In the genomic region with DNA sequence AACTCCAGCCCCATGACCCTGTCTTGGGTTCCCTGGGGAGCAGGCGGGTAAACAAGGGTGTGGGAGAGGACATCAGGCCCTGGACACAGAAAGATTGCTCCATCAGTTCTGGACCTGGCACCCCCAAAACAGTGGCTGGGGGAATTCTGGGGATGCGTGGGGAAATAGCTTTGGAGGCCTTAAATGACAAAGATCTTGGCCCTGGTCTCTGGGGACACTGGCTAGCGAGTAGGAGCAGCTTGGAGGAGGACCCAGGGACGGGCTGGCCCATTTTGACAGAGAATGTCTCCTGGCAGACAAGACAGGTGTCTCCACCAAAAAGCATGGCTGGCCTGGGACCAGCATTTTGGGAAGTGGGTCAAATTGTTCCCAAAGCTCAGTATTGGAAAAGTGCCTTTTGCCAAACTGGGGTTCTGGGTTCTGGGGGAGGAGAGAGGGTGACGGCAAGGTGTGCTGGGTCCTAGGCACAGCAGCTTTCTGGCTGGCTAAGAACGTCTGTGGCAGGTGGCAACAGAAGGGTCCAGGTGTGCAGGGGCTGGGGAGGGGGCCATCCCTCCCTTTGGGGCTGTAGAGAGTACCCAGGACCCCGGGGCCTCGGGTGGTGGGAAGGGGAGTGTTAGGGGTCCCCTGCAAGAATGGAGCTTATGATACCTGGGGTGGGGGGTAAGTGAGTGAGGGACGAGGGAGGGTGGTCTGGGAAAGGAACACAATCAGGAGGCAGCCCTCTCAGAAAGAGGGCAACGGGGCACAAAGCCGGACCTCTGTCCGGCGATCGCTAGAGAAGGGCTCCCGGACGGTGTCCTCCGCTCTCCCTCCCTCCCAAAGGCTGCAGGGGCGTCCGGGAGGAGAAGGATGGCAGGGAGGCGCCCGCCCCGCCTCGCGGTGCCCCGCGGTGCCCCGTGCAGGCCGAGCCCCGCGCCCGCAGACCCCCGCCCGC, we compare ENCODE assay signal across 8 cellular contexts. TPM values are rescaled to one million over a fixed set of nuclear protein-coding genes. Genes with fewer than 3 reads are reported as not detected.
DNase-seq lines count a peak whose midpoint lies in the region; ATAC-seq, FAIRE-seq and TF ChIP-seq lines count a peak whose summit lies in the region.

No MANE protein-coding gene starts in this region.

- peak overlapping the region in 3 of 4 donors; percentile 38 to 52 (median 43) for H3K4me3 Mint-ChIP-seq in CD4-positive, CD25-positive, alpha-beta regulatory T cell
- H3K4me3 Mint-ChIP-seq in activated naive CD8-positive, alpha-beta T cell treated with anti-CD3 and anti-CD28 coated beads, Interleukin-2, amount 10 ng/mL, durations not matched to agents 7 days and 5 days: peak overlapping the region; percentile 52

- ATAC-seq in CD4-positive, CD25-positive, alpha-beta regulatory T cell (ENCODE audit: low read depth in 2 of 2): peak in 1 of 2 donors; percentile 14
- no peak for ATAC-seq in activated naive CD8-positive, alpha-beta T cell treated with anti-CD3 and anti-CD28 coated beads, Interleukin-2, amount 10 ng/mL, durations not matched to agents 7 days and 5 days (ENCODE audit: low read depth)
- no peak for ATAC-seq in GM18519 (IDR thresholded peaks at IDR 0.05; ENCODE audit: low FRiP score, unreplicated experiment)

- FAIRE-seq in keratinocyte (lab: Jason Lieb, UNC): no peak

- peaks cover 0 to 6% (median 0%) of the 10 kb centered on the region in 7 donors for H3K9me3 Mint-ChIP-seq in CD4-positive, CD25-positive, alpha-beta regulatory T cell
- H3K9me3 Mint-ChIP-seq in activated naive CD8-positive, alpha-beta T cell treated with anti-CD3 and anti-CD28 coated beads, Interleukin-2, amount 10 ng/mL, durations not matched to agents 7 days and 5 days: no peaks in the 10 kb centered on the region

- H3K9me3 ChIP-seq in CD4-positive, CD25-positive, alpha-beta regulatory T cell (ENCODE audit: control insufficient read depth in 2 of 2, low read length in 2 of 2): no peaks in the 10 kb centered on the region
- H3K9me3 ChIP-seq in HEK293 (ENCODE audit: control insufficient read depth, insufficient read depth, low read depth, low read length) (no peaks in the 10 kb centered on the region), keratinocyte (ENCODE audit: control insufficient read depth, low read depth, low read length) (no peaks in the 10 kb centered on the region)

- H2AFZ ChIP-seq in keratinocyte (ENCODE audit: control insufficient read depth, low read length): no peak overlapping the region

- DNase-seq in CD4-positive, CD25-positive, alpha-beta regulatory T cell: no peak
- DNase-seq in activated naive CD8-positive, alpha-beta T cell treated with anti-CD3 and anti-CD28 coated beads, Interleukin-2, amount 10 ng/mL, durations not matched to agents 7 days and 5 days: no peak
- DNase-seq in keratinocyte (ENCODE audit: low read depth, low spot score): no peak
- DNase-seq in substantia nigra (lab: John Stamatoyannopoulos, UW): peak in 6 of 49 donors; percentile 26 to 48 (median 41)
- no peak for DNase-seq in inferior parietal cortex (ENCODE audit: extremely low spot score)
- no peak for DNase-seq in NCI-H2227 treated with DMSO at 0.1 percent for 48 hours (lab: John Stamatoyannopoulos, UW)

- no peaks in the 10 kb centered on the region for H3K79me2 ChIP-seq in keratinocyte (ENCODE audit: control insufficient read depth, insufficient read depth, low read length)

- TF ChIP-seq CTCF in HEK293 (tag by site-specific recombination; IDR thresholded peaks at IDR 0.05): no peak
- TF ChIP-seq CTCF in keratinocyte (optimal IDR thresholded peaks at IDR 0.05 in 1 of 3, IDR thresholded peaks at IDR 0.05 in 1 of 3, conservative IDR thresholded peaks at IDR 0.05 in 1 of 3; ENCODE audit: extremely low read depth in 1 of 3, insufficient read depth in 2 of 3, low read length in 3 of 3): no peak

- no peaks in the 10 kb centered on the region for H3K36me3 ChIP-seq in CD4-positive, CD25-positive, alpha-beta regulatory T cell (ENCODE audit: control insufficient read depth, insufficient read depth, low read length)
- H3K36me3 ChIP-seq in HEK293 (ENCODE audit: control insufficient read depth in 2 of 2, insufficient read depth in 1 of 2, low read length in 2 of 2): no peaks in the 10 kb centered on the region
- no peaks in the 10 kb centered on the region for H3K36me3 ChIP-seq in keratinocyte (ENCODE audit: control insufficient read depth in 2 of 2, extremely low read depth in 1 of 2, insufficient read depth in 2 of 2, low read length in 2 of 2)

- H3K4me1 ChIP-seq in CD4-positive, CD25-positive, alpha-beta regulatory T cell (ENCODE audit: control insufficient read depth, insufficient read depth, low read length, poor library complexity, severe bottlenecking): peaks cover 11% of the 10 kb centered on the region
- H3K4me1 ChIP-seq in HEK293 (ENCODE audit: control insufficient read depth, insufficient read depth, low read length) (no peaks in the 10 kb centered on the region), keratinocyte (ENCODE audit: control insufficient read depth, extremely low read depth, insufficient read depth, low read length) (peaks cover 8% of the 10 kb centered on the region)

- no peak overlapping the region for H3K27ac ChIP-seq in CD4-positive, CD25-positive, alpha-beta regulatory T cell (ENCODE audit: insufficient read depth, low read length, poor library complexity, severe bottlenecking)
- H3K27ac ChIP-seq in HEK293 (ENCODE audit: extremely low read depth, low read depth, low read length): no peak overlapping the region
- H3K27ac ChIP-seq in keratinocyte (ENCODE audit: control insufficient read depth, insufficient read depth, low read length): no peak overlapping the region
- peak overlapping the region; percentile 77 for H3K27ac ChIP-seq in substantia nigra (ENCODE audit: low read depth, low read length, poor library complexity, severe bottlenecking)

- H3K9me1 ChIP-seq in keratinocyte (ENCODE audit: control insufficient read depth, extremely low read depth, insufficient read depth, low read length): no peaks in the 10 kb centered on the region

- peak overlapping the region; percentile 73 for H3K4me2 ChIP-seq in keratinocyte (ENCODE audit: control insufficient read depth, extremely low read depth, insufficient read depth, low read depth, low read length)

- POLR2A ChIA-PET in HEK293 (lab: Yijun Ruan, JAX): no interaction called here
- POLR2A ChIA-PET in activated naive CD8-positive, alpha-beta T cell treated with anti-CD3 and anti-CD28 coated beads, Interleukin-2, amount 10 ng/mL, durations not matched to agents 7 days and 5 days (lab: Charles Lee): no interaction called here

- CTCF ChIA-PET in HEK293 (lab: Yijun Ruan, JAX): interaction anchor here (1.0 kb wide), 1 partner anchor 92 kb away, joined by 3 read pairs; no protein-coding TSS in a partner anchor

- H3K9ac ChIP-seq in keratinocyte (ENCODE audit: control insufficient read depth, extremely low read depth, insufficient read depth, low read length): no peak overlapping the region

- H3K4me3 ChIP-seq in CD4-positive, CD25-positive, alpha-beta regulatory T cell (ENCODE audit: low read depth, low read length): no peak overlapping the region
- peak overlapping the region; percentile 46 for H3K4me3 ChIP-seq in HEK293 (ENCODE audit: low read depth, low read length)
- peak overlapping the region; percentile 23 to 44 (median 43) for H3K4me3 ChIP-seq in keratinocyte (ENCODE audit: control insufficient read depth in 2 of 3, extremely low read depth in 1 of 3, insufficient read depth in 2 of 3, low read depth in 1 of 3, low read length in 3 of 3)

- peaks cover 0 to 20% (median 7%) of the 10 kb centered on the region in 4 donors for H3K4me1 Mint-ChIP-seq in CD4-positive, CD25-positive, alpha-beta regulatory T cell
- peaks cover 5% of the 10 kb centered on the region for H3K4me1 Mint-ChIP-seq in activated naive CD8-positive, alpha-beta T cell treated with anti-CD3 and anti-CD28 coated beads, Interleukin-2, amount 10 ng/mL, durations not matched to agents 7 days and 5 days

- H4K20me1 ChIP-seq in keratinocyte (ENCODE audit: control insufficient read depth, extremely low read depth, insufficient read depth, low read length): no peaks in the 10 kb centered on the region

- dilution Hi-C loops in keratinocyte (cut with MboI; ENCODE audit: extremely low pct_ligation_motif_present, low sequenced_read_pairs): no loop called here

- H3K27me3 ChIP-seq in CD4-positive, CD25-positive, alpha-beta regulatory T cell (ENCODE audit: control insufficient read depth, insufficient read depth, low read length): peaks cover 12% of the 10 kb centered on the region
- H3K27me3 ChIP-seq in keratinocyte (ENCODE audit: control insufficient read depth, extremely low read depth, insufficient read depth, low read length): peaks cover 39% of the 10 kb centered on the region

- H3K27ac Mint-ChIP-seq in CD4-positive, CD25-positive, alpha-beta regulatory T cell: no peak overlapping the region
- H3K27ac Mint-ChIP-seq in activated naive CD8-positive, alpha-beta T cell treated with anti-CD3 and anti-CD28 coated beads, Interleukin-2, amount 10 ng/mL, durations not matched to agents 7 days and 5 days: no peak overlapping the region

- H3K36me3 Mint-ChIP-seq in CD4-positive, CD25-positive, alpha-beta regulatory T cell: no peaks in the 10 kb centered on the region
- H3K36me3 Mint-ChIP-seq in activated naive CD8-positive, alpha-beta T cell treated with anti-CD3 and anti-CD28 coated beads, Interleukin-2, amount 10 ng/mL, durations not matched to agents 7 days and 5 days: no peaks in the 10 kb centered on the region

- H3K27me3 Mint-ChIP-seq in CD4-positive, CD25-positive, alpha-beta regulatory T cell: peaks cover 28% of the 10 kb centered on the region
- H3K27me3 Mint-ChIP-seq in activated naive CD8-positive, alpha-beta T cell treated with anti-CD3 and anti-CD28 coated beads, Interleukin-2, amount 10 ng/mL, durations not matched to agents 7 days and 5 days: peaks cover 47% of the 10 kb centered on the region

TF ChIP-seq in HEK293, 187 proteins besides CTCF, POLR2A, EP300 and RAD21 (continues in another document):
- no peak for TF ChIP-seq ZNF155 (tag by site-specific recombination; IDR thresholded peaks at IDR 0.05)

RNA-seq across cellular contexts. Expression of a gene that starts 0.6 kb away (rescaled TPM):
- total RNA-seq in CD4-positive, CD25-positive, alpha-beta regulatory T cell: not detected
- polyA plus RNA-seq in CD4-positive, CD25-positive, alpha-beta regulatory T cell: under 1 TPM in 1 of 4 donors, not detected in 3; 0.25 TPM
- 1 to 10 TPM; 1.4 to 2.1 TPM for total RNA-seq in activated naive CD8-positive, alpha-beta T cell treated with anti-CD3 and anti-CD28 coated beads, Interleukin-2, amount 10 ng/mL, durations not matched to agents 7 days and 5 days
- 0.69 to 1.4 TPM (median 0.79 TPM) in 3 replicates for polyA plus RNA-seq in keratinocyte
- polyA plus RNA-seq in keratinocyte (2011; ENCODE audit: low read depth): 4.4 TPM
- polyA plus RNA-seq in keratinocyte (2011; cell fraction: cytosol; rRNA removed): 1.1 and 1.9 TPM in 2 replicates
- 2.3 TPM in 2 replicates for polyA plus RNA-seq in keratinocyte (2011; cell fraction: nucleus; rRNA removed)
- 0.17 and 3.2 TPM in 2 replicates for polyA plus RNA-seq in keratinocyte (2012; ENCODE audit: low replicate concordance)
- 0.58 to 0.63 TPM in 2 of 3 replicates, not detected in the other for polyA minus RNA-seq in keratinocyte
- 0.58 TPM for polyA minus RNA-seq in keratinocyte (2011; cell fraction: cytosol; rRNA and poly(A)+ RNA removed)
- 1.6 and 2.4 TPM in 2 replicates for polyA minus RNA-seq in keratinocyte (2011; cell fraction: nucleus; rRNA and poly(A)+ RNA removed)
